In genomic region chr19:19341026-19341425, GRCh38 we compare ENCODE assay signal across 26 cellular contexts.
"Had no signal": no experiment of that assay in that cellular context is flagged by ENCODE, and none has a peak within 500 bp of the region (broad histone marks: within the 10 kb centered on the region; RNA-seq: fewer than 3 reads in every experiment).

No MANE protein-coding gene starts in this region.

- H3K4me3 ChIP-seq: hepatocyte, left ventricle myocardium inferior, lung, neural progenitor cell, pancreas, prostate gland, sigmoid colon, spleen, suprapubic skin, thoracic aorta, tibial artery, upper lobe of right lung had no signal

- H3K4me2 ChIP-seq: hepatocyte, neural progenitor cell had no signal

- ATAC-seq: natural killer cell; pancreas; stimulated activated effector memory CD8-positive, alpha-beta T cell treated with anti-CD3 and anti-CD28 coated beads, Interleukin-12 subunit alpha, Interleukin-12 subunit beta, amount 100 ng/mL, for 72 hours; upper lobe of right lung had no signal

- DNase-seq: islet precursor cell; left ventricle myocardium inferior; mesendoderm; naive B cell; natural killer cell; nephron progenitor cell; posterior cingulate gyrus; retina; right cardiac atrium; sigmoid colon; small intestine; spleen; stimulated activated CD4-positive, alpha-beta T cell treated with anti-CD3 and anti-CD28 coated beads, Interleukin-4, amount 100 ng/mL, for 24 hours; stimulated activated naive CD4-positive, alpha-beta T cell; tibial artery; trophoblast cell; upper lobe of right lung had no signal

- H3K4me1 ChIP-seq: neural progenitor cell, pancreas, prostate gland, sigmoid colon, spleen, tibial artery, upper lobe of right lung had no signal

- FAIRE-seq: pancreas, small intestine, urothelium cell line had no signal

- H3K27me3 ChIP-seq: hepatocyte, neural progenitor cell, pancreas, sigmoid colon, spleen, suprapubic skin, tibial artery, upper lobe of right lung had no signal

- H3K9ac ChIP-seq: neural progenitor cell had no signal

- H2AFZ ChIP-seq: hepatocyte, neural progenitor cell had no signal

- H3K9me3 ChIP-seq: left ventricle myocardium inferior, pancreas, prostate gland, sigmoid colon, spleen, suprapubic skin, thoracic aorta, tibial artery, upper lobe of right lung had no signal

- H3K27ac ChIP-seq: hepatocyte, left ventricle myocardium inferior, neural progenitor cell, pancreas, prostate gland, sigmoid colon, spleen, suprapubic skin, thoracic aorta, tibial artery, upper lobe of right lung had no signal

- H3K79me2 ChIP-seq: hepatocyte had no signal
